In the genomic region with DNA sequence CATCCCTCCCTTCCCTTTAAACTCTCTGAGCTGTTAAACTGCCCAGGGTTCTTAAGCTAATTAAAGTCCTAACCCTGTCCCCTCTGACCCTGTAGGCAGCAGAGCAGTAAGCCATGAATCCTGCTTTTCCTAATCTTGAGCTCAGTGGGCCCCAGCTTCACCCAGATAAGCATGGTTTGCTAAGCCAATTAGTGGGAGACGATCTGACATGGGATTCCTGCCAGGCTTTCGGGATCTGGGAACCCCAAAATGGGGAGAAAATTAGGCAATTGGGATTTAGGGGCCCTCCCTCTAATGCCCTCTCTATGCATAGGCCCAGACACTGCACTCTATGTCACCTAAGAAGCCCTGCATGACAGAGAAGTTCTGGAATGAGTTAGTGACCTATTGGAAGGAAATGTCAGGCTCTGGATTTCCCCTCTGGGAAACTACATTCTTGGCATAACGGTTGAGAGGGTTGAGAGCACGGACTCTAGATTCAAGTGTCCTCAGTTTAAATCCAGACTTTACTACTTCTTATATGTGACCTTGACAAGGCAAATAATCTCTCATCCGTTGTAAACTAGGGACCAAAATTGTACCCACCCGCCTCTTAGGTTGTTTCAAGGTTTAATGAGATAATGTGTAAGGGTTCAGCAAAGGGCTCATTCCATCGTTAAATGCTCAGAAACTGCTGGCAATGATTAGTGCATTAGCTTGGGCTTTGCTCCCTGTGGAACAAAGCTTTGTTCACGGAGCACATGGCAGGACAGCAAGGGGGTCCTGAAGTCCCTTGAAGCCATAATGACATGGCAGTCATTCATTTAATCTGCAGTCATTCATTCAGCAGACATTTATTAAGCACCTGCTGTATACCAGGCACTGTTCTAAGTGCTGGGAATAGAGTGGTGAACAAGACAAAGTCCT, we compare ENCODE assay signal across 21 cellular contexts. TPM values are rescaled to one million over a fixed set of nuclear protein-coding genes. Genes with fewer than 3 reads are reported as not detected.
DNase-seq lines count a peak whose midpoint lies in the region; ATAC-seq, FAIRE-seq and TF ChIP-seq lines count a peak whose summit lies in the region.
"Had no signal": no experiment of that assay in that cellular context is flagged by ENCODE, and none has a peak within 500 bp of the region (broad histone marks: within the 10 kb centered on the region; RNA-seq: fewer than 3 reads in every experiment).

No MANE protein-coding gene starts in this region.

- peak overlapping the region; percentile 53 for H3K27ac Mint-ChIP-seq in astrocyte (ENCODE audit: unreplicated experiment)
- H3K27ac Mint-ChIP-seq: activated T-helper 17 cell treated with anti-CD3 and anti-CD28 coated beads, Interleukin-2, amount 50 U/mL, for 72 hours; memory B cell had no signal

- H3K9me3 Mint-ChIP-seq in astrocyte (ENCODE audit: unreplicated experiment): peaks cover 6% of the 10 kb centered on the region
- H3K9me3 Mint-ChIP-seq: activated T-helper 17 cell treated with anti-CD3 and anti-CD28 coated beads, Interleukin-2, amount 50 U/mL, for 72 hours; CD14-positive monocyte; neural crest cell had no signal

- DNase-seq in T47D (ENCODE audit: low read depth in 1 of 2, low spot score in 1 of 2) (peak; percentile 55 to 88), breast epithelium (ENCODE audit: low spot score in 2 of 2) (no peak), astrocyte (ENCODE audit: low read depth) (no peak), kidney epithelial cell (ENCODE audit: low read depth) (peak; percentile 16), NCI-H345 treated with DMSO at 0.1 percent for 48 hours (lab: John Stamatoyannopoulos, UW; ENCODE audit: unreplicated experiment) (no peak)
- no peak for DNase-seq in central memory CD4-positive, alpha-beta T cell
- DNase-seq: activated CD4-positive, alpha-beta T cell treated with anti-CD3 and anti-CD28 coated beads for 1 hour; cortex of kidney; MV-4-11; OCI-M1; stimulated activated naive CD4-positive, alpha-beta T cell treated with Interleukin-2 at 50 U/mL for 16 hours; transverse colon had no signal

- no peaks in the 10 kb centered on the region for H3K36me3 Mint-ChIP-seq in astrocyte (ENCODE audit: low read depth, unreplicated experiment)
- H3K36me3 Mint-ChIP-seq: CD14-positive monocyte, memory B cell had no signal

- FAIRE-seq in astrocyte (lab: Jason Lieb, UNC): no peak

- H3K9ac ChIP-seq in astrocyte (ENCODE audit: low read length): no peak overlapping the region

- no peak for ATAC-seq in HG02571 (IDR thresholded peaks at IDR 0.05; ENCODE audit: unreplicated experiment)
- no peak for ATAC-seq in HG03135 (IDR thresholded peaks at IDR 0.05; ENCODE audit: unreplicated experiment)
- ATAC-seq: activated T-helper 17 cell treated with anti-CD3 and anti-CD28 coated beads, Interleukin-2, amount 50 U/mL, for 72 hours; gastroesophageal sphincter had no signal

- no peak overlapping the region for H2AFZ ChIP-seq in astrocyte (ENCODE audit: low read depth, low read length)

- TF ChIP-seq POLR2A in breast epithelium (IDR thresholded peaks at IDR 0.05): no peak

- H3K36me3 ChIP-seq in breast epithelium (no peaks in the 10 kb centered on the region), astrocyte (ENCODE audit: insufficient read depth, low read length) (no peaks in the 10 kb centered on the region), kidney epithelial cell (ENCODE audit: control insufficient read depth, insufficient read depth, low read length) (no peaks in the 10 kb centered on the region)
- H3K36me3 ChIP-seq: gastroesophageal sphincter, transverse colon had no signal

- in situ Hi-C loops in T47D (cut with HindIII; ENCODE audit: low pct_unique_long_range_greater_than_20kb, low sequenced_read_pairs): no loop called here

- H3K4me1 ChIP-seq in breast epithelium (no peaks in the 10 kb centered on the region), astrocyte (ENCODE audit: insufficient read depth, low read length) (peaks cover 2% of the 10 kb centered on the region)

- no peaks in the 10 kb centered on the region for H3K9me3 ChIP-seq in breast epithelium
- H3K9me3 ChIP-seq in astrocyte (ENCODE audit: insufficient read depth, low read depth, low read length): no peaks in the 10 kb centered on the region
- H3K9me3 ChIP-seq: gastroesophageal sphincter, transverse colon had no signal

- H3K4me2 ChIP-seq in astrocyte (ENCODE audit: low read length): no peak overlapping the region

- H3K4me3 ChIP-seq in breast epithelium (no peak overlapping the region), astrocyte (ENCODE audit: insufficient read depth, low read depth, low read length) (no peak overlapping the region), kidney epithelial cell (ENCODE audit: low read depth, low read length) (no peak overlapping the region)
- H3K4me3 ChIP-seq: gastroesophageal sphincter, transverse colon had no signal

- TF ChIP-seq CTCF in breast epithelium (IDR thresholded peaks at IDR 0.05) (no peak), astrocyte (IDR thresholded peaks at IDR 0.05; ENCODE audit: insufficient read depth, low read depth, low read length) (no peak), kidney epithelial cell (IDR thresholded peaks at IDR 0.05; ENCODE audit: insufficient read depth, low read length, poor library complexity, severe bottlenecking) (no peak)

- H3K27ac ChIP-seq in breast epithelium: no peak overlapping the region
- no peak overlapping the region for H3K27ac ChIP-seq in astrocyte (ENCODE audit: low read depth, low read length)
- H3K27ac ChIP-seq: 22Rv1, epithelial cell of prostate, gastroesophageal sphincter, transverse colon had no signal

- no peaks in the 10 kb centered on the region for H3K79me2 ChIP-seq in astrocyte (ENCODE audit: insufficient read depth, low read length)

- peaks cover 2% of the 10 kb centered on the region for H4K20me1 ChIP-seq in astrocyte (ENCODE audit: insufficient read depth, low read length)

- H3K27me3 ChIP-seq in breast epithelium (peaks cover 0 to 32% of the 10 kb centered on the region in 2 donors), astrocyte (ENCODE audit: insufficient read depth, low read length) (peaks cover 45% of the 10 kb centered on the region), kidney epithelial cell (ENCODE audit: control insufficient read depth, insufficient read depth, low read length) (peaks cover 25% of the 10 kb centered on the region)

- H3K27me3 Mint-ChIP-seq in astrocyte (ENCODE audit: low read depth, unreplicated experiment): peaks cover 34% of the 10 kb centered on the region

- intact Hi-C loops in breast epithelium (cut with DNase I; ENCODE audit: low total_unique reads): no loop called here

- H3K4me1 Mint-ChIP-seq in astrocyte (ENCODE audit: low read depth, unreplicated experiment): peaks cover 21% of the 10 kb centered on the region
- H3K4me1 Mint-ChIP-seq: activated T-helper 17 cell treated with anti-CD3 and anti-CD28 coated beads, Interleukin-2, amount 50 U/mL, for 72 hours had no signal

- no peak overlapping the region for H3K4me3 Mint-ChIP-seq in astrocyte (ENCODE audit: unreplicated experiment)
- H3K4me3 Mint-ChIP-seq: activated T-helper 17 cell treated with anti-CD3 and anti-CD28 coated beads, Interleukin-2, amount 50 U/mL, for 72 hours; CD14-positive monocyte; memory B cell; neural crest cell had no signal

RNA-seq across cellular contexts. Expression of a gene that starts 4.8 kb away (rescaled TPM):
- total RNA-seq in breast epithelium (not detected), astrocyte (0.36 and 0.48 TPM in 2 replicates), kidney epithelial cell (0.08 and 0.34 TPM in 2 replicates)

RNA-seq across cellular contexts. Expression of a gene that starts 20.9 kb away (rescaled TPM):
- total RNA-seq in breast epithelium: 10 to 100 TPM in 1 of 3 donors, 1 to 10 TPM in 2; 5.1 to 11.1 (median 9.8) TPM
- total RNA-seq in astrocyte: 16.2 and 20.6 TPM in 2 replicates
- total RNA-seq in kidney epithelial cell: 18.0 and 18.4 TPM in 2 replicates

RNA-seq across cellular contexts. Expression of a gene that starts 37.5 kb away (rescaled TPM):
- 1 to 10 TPM; 2.8 to 9.2 (median 4.6) TPM for total RNA-seq in breast epithelium
- 0.11 TPM in 1 of 2 replicates, not detected in the other for total RNA-seq in astrocyte
- total RNA-seq in kidney epithelial cell: not detected in 2 replicates
- total RNA-seq: activated T-helper 17 cell treated with anti-CD3 and anti-CD28 coated beads, Interleukin-2, amount 50 U/mL, for 72 hours had no signal

Comparison
In these comparisons a context has a peak if more than half of its experiments do, and no peak if none do; other contexts are left out.
1. DNase-seq: peak in T47D (2 of 2) and kidney epithelial cell (single experiment); none in breast epithelium (0 of 2), astrocyte (single experiment), central memory CD4-positive, alpha-beta T cell (single experiment) and NCI-H345 treated with DMSO at 0.1 percent for 48 hours (single experiment).